ENCODE assay signal across 35 cellular contexts in the genomic region with DNA sequence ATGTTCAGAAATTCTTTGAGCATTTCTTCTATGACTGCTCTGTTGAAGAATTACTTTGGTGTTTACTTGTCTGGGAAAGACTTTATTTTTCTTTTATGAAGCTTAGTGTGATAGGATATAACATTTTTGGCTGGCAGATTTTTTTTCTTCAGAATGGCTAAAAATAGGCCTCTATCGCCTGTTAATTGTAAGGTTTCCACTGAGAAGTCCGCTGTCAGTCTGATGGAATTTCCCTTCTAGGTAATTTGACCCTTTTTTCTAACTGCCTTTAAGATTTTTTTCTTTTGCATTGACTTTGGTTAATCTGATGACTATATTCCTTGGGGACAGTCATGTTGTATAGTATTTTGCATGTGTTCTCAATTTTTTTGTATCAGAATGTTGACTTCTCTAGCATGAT.
"Had no signal": no experiment of that assay in that cellular context is flagged by ENCODE, and none has a peak within 500 bp of the region (broad histone marks: within the 10 kb centered on the region; RNA-seq: fewer than 3 reads in every experiment).

No MANE protein-coding gene starts in this region.

- H3K36me3 ChIP-seq: MG63 had no signal

- H3K9me3 ChIP-seq: MG63 had no signal

- H3K4me3 ChIP-seq: MG63 had no signal

- H3K27me3 ChIP-seq: MG63 had no signal

- DNase-seq: Karpas-422, Kasumi-1, MG63, MM.1S, MV-4-11, NCI-H1048, NCI-H1092, NCI-H1092 treated with DMSO at 0.1 percent for 48 hours, NCI-H1105, NCI-H1105 treated with DMSO at 0.1 percent for 48 hours, NCI-H1417, NCI-H1417 treated with DMSO at 0.1 percent for 48 hours, NCI-H1436, NCI-H1436 treated with DMSO at 0.1 percent for 48 hours, NCI-H146, NCI-H1694, NCI-H1694 treated with DMSO at 0.1 percent for 48 hours, NCI-H187, NCI-H187 treated with DMSO at 0.1 percent for 48 hours, NCI-H1930, NCI-H2029, NCI-H2029 treated with DMSO at 0.1 percent for 48 hours, NCI-H2081, NCI-H2081 treated with DMSO at 0.1 percent for 48 hours, NCI-H2107, NCI-H2171, NCI-H2171 treated with DMSO at 0.1 percent for 48 hours, NCI-H2227 treated with DMSO at 0.1 percent for 48 hours, NCI-H226, NCI-H345, NCI-H446, NCI-H446 treated with DMSO at 0.1 percent for 48 hours, NCI-H510A, NCI-H510A treated with DMSO at 0.1 percent for 48 hours, NCI-H524 had no signal
